In the genomic region with DNA sequence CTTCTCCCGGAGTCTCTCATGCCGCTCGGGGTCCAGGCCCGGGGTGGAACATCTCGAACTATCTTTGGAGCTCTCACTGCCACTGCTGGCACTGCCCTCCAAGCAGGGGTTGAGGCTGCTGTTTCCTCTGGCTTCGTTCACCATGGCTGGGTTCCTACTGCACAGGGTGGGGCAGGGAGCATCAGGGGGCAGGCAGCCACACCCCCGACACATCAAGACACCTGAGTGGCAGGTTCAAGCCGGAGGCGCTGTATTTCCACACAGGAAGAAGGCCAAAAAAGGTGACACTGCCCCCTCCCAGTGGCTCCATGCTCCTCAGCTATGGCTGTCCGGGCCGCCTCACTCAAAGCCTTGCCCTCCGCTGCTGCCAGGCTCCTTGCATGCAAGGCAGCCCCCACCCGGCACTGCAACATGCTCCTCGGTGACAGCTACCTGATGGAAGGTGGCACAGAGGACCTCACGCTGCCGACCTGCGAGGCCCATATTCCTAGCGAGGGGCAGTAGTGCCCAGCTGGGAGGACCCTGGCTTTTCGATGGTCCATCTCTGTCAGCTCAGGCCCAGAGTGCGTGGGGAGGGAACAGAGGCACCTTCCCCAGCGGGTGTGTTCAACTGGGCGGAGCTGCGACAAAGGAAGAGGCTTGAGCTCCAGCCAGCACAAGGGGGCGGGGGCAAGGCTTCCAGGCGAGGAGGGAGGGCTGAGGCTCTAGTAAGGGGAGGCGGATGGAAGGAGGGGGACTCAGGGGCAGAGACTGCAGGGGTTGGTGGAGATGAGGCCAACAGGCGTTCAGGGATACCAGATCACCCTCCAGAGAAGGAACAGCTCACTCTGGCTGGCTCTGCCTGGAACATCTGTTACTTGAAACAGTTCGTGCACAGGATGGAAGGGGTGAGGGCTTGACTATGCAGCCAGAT, we compare ENCODE assay signal across 8 cellular contexts. TPM values are rescaled to one million over a fixed set of nuclear protein-coding genes. Genes with fewer than 3 reads are reported as not detected.
A peak's percentile ranks its signal among the peaks of the same experiment; 100 is the strongest.
DNase-seq lines count a peak whose midpoint lies in the region; ATAC-seq and TF ChIP-seq lines count a peak whose summit lies in the region.

No MANE protein-coding gene starts in this region.

- H2BK12ac ChIP-seq in H9 (ENCODE audit: insufficient read length, low read depth, low read length): no peak overlapping the region

- no peak for TF ChIP-seq CTCF in CD4-positive, alpha-beta T cell (IDR thresholded peaks at IDR 0.05)
- TF ChIP-seq CTCF in H9 (conservative IDR thresholded peaks at IDR 0.05): peak; percentile 15; the same call in 1 of the 3 replicates
- TF ChIP-seq CTCF in esophagus muscularis mucosa (IDR thresholded peaks at IDR 0.05): no peak

- WGBS in H9 (ENCODE audit: extremely low coverage, insufficient read length, low lambda C conversion rate): no CpG with 5 or more reads among the region's 28 CpGs
- 10% methylated on average over 15 of the region's 28 CpGs for WGBS in esophagus muscularis mucosa

- H3K4me1 ChIP-seq in H9 (ENCODE audit: insufficient read depth, low read length): no peaks in the 10 kb centered on the region; the same call in 1 of the 2 replicates
- peaks cover 46 to 73% (median 63%) of the 10 kb centered on the region in 4 donors for H3K4me1 ChIP-seq in esophagus muscularis mucosa
- H3K4me1 ChIP-seq in muscle layer of colon (ENCODE audit: insufficient read depth, low read length): peaks cover 41% of the 10 kb centered on the region

- H2AFZ ChIP-seq in H9 (ENCODE audit: low read length): no peak overlapping the region

- peak; percentile 35 for ATAC-seq in CD4-positive, alpha-beta T cell (ENCODE audit: poor library complexity)
- peak; percentile 25 to 38 for ATAC-seq in activated T-cell treated with anti-CD3 and anti-CD28 coated beads, Interleukin-2, amount 50 U/mL, for 4 hours

- peak; percentile 38 to 76 (median 71) for DNase-seq in CD4-positive, alpha-beta T cell
- DNase-seq in H9: peak; percentile 98
- DNase-seq in NOMO-1 treated with DMSO at 0.1 percent for 48 hours (lab: John Stamatoyannopoulos, UW; ENCODE audit: unreplicated experiment): peak; percentile 88
- DNase-seq in activated T-cell treated with anti-CD3 and anti-CD28 coated beads, Interleukin-2, amount 50 U/mL, for 4 hours: peak; percentile 61
- DNase-seq in esophagus muscularis mucosa (ENCODE audit: extremely low spot score): peak; percentile 99
- peak; percentile 68 for DNase-seq in stimulated activated CD8-positive, alpha-beta memory T cell treated with anti-CD3 and anti-CD28 coated beads, Interleukin-4, amount 100 ng/mL, for 24 hours (ENCODE audit: low read depth)
- DNase-seq in NCI-H1105 (lab: John Stamatoyannopoulos, UW): no peak

- H3K4me1 Mint-ChIP-seq in CD4-positive, alpha-beta T cell (ENCODE audit: low read depth): peaks cover 58% of the 10 kb centered on the region
- peaks cover 36 to 48% of the 10 kb centered on the region in 2 experiments for H3K4me1 Mint-ChIP-seq in H9
- H3K4me1 Mint-ChIP-seq in activated T-cell treated with anti-CD3 and anti-CD28 coated beads, Interleukin-2, amount 50 U/mL, for 4 hours (ENCODE audit: low read depth): peaks cover 52% of the 10 kb centered on the region

- no peak overlapping the region for H2BK5ac ChIP-seq in H9 (ENCODE audit: insufficient read length, low read length)

- no peak overlapping the region for H3K56ac ChIP-seq in H9 (ENCODE audit: insufficient read length, low read depth, low read length)

- H4K8ac ChIP-seq in H9 (replicated peaks; ENCODE audit: insufficient read length, low read depth, low read length): no peak overlapping the region

- no peak overlapping the region for H3K23ac ChIP-seq in H9 (ENCODE audit: insufficient read length, low read depth, low read length)

- H3K27ac Mint-ChIP-seq in CD4-positive, alpha-beta T cell: peak overlapping the region; percentile 91
- peak overlapping the region; percentile 91 to 97 (median 94) for H3K27ac Mint-ChIP-seq in H9

- H3K4ac ChIP-seq in H9 (ENCODE audit: low read depth, low read length): no peak overlapping the region

- CTCF ChIA-PET in CD4-positive, alpha-beta T cell (lab: Charles Lee): interaction anchor here (0.8 to 1.2 kb wide), 3 partner anchors 83 to 153 kb away, joined by 3 to 4 read pairs (median 4); a partner anchor contains a TSS

- no peaks in the 10 kb centered on the region for H3K27me3 Mint-ChIP-seq in CD4-positive, alpha-beta T cell
- H3K27me3 Mint-ChIP-seq in H9 (ENCODE audit: low read depth): no peaks in the 10 kb centered on the region; the same call in 1 of the 2 replicates
- no peaks in the 10 kb centered on the region for H3K27me3 Mint-ChIP-seq in activated T-cell treated with anti-CD3 and anti-CD28 coated beads, Interleukin-2, amount 50 U/mL, for 4 hours (ENCODE audit: low read depth)

- H3K4me2 ChIP-seq in H9 (ENCODE audit: insufficient read depth, insufficient read length, low read length): peak overlapping the region; percentile 76

- no peak overlapping the region for H2BK15ac ChIP-seq in H9 (ENCODE audit: low read depth, low read length)

- H3K9ac ChIP-seq in H9 (ENCODE audit: extremely low read depth, insufficient read length, low read length): peak overlapping the region; percentile 6
- H3K9ac ChIP-seq in muscle layer of colon (ENCODE audit: low read length): peak overlapping the region; percentile 34

- peaks cover 41% of the 10 kb centered on the region for H3K36me3 Mint-ChIP-seq in CD4-positive, alpha-beta T cell (ENCODE audit: low read depth)
- peaks cover 18 to 42% (median 29%) of the 10 kb centered on the region in 3 experiments for H3K36me3 Mint-ChIP-seq in H9 (ENCODE audit: insufficient read depth in 1 of 3, low read depth in 3 of 3)
- peaks cover 19% of the 10 kb centered on the region for H3K36me3 Mint-ChIP-seq in activated T-cell treated with anti-CD3 and anti-CD28 coated beads, Interleukin-2, amount 50 U/mL, for 4 hours (ENCODE audit: insufficient read depth)

- no peak overlapping the region for H2BK120ac ChIP-seq in H9 (ENCODE audit: low read depth, low read length, poor library complexity, severe bottlenecking)

- peak overlapping the region; percentile 99 for H3K4me3 Mint-ChIP-seq in CD4-positive, alpha-beta T cell
- H3K4me3 Mint-ChIP-seq in H9: peak overlapping the region; percentile 98 to 99
- H3K4me3 Mint-ChIP-seq in activated T-cell treated with anti-CD3 and anti-CD28 coated beads, Interleukin-2, amount 50 U/mL, for 4 hours: peak overlapping the region; percentile 94

- H3K36me3 ChIP-seq in esophagus muscularis mucosa (peaks cover 8 to 42% (median 30%) of the 10 kb centered on the region in 4 donors), muscle layer of colon (ENCODE audit: insufficient read depth, low read length) (peaks cover 26% of the 10 kb centered on the region)

- H3K4me3 ChIP-seq in esophagus muscularis mucosa: peak overlapping the region; percentile 66 to 90 (median 74)
- peak overlapping the region; percentile 60 to 72 for H3K4me3 ChIP-seq in muscle layer of colon (ENCODE audit: low read depth in 1 of 2, low read length in 2 of 2)

- H3K27ac ChIP-seq in CD4-positive, alpha-beta T cell (ENCODE audit: low read depth, low read length): peak overlapping the region; percentile 38
- H3K27ac ChIP-seq in H9 (ENCODE audit: insufficient read length, low read depth, low read length) (no peak overlapping the region), esophagus muscularis mucosa (replicated peaks in 1 of 4) (peak overlapping the region; percentile 95 to 99 (median 98)), muscle layer of colon (ENCODE audit: low read depth, low read length) (peak overlapping the region; percentile 93)

- H2AK5ac ChIP-seq in H9 (ENCODE audit: insufficient read length, low read length): no peak overlapping the region

- peaks cover 7% of the 10 kb centered on the region; the same call in 1 of the 2 replicates for H3K79me2 ChIP-seq in H9 (ENCODE audit: insufficient read depth, low read length)

- no peaks in the 10 kb centered on the region for H3K9me3 ChIP-seq in CD4-positive, alpha-beta T cell (ENCODE audit: control insufficient read depth, low read length)
- H3K9me3 ChIP-seq in H9 (ENCODE audit: control insufficient read depth, low read depth, low read length): no peaks in the 10 kb centered on the region
- H3K9me3 ChIP-seq in esophagus muscularis mucosa: no peaks in the 10 kb centered on the region
- no peaks in the 10 kb centered on the region for H3K9me3 ChIP-seq in muscle layer of colon (ENCODE audit: low read length)

- no peak overlapping the region for H3K18ac ChIP-seq in H9 (ENCODE audit: insufficient read length, low read depth, low read length)

- no peak overlapping the region for H3T11ph ChIP-seq in H9 (ENCODE audit: low read length)

- H4K20me1 ChIP-seq in H9 (ENCODE audit: control insufficient read depth, insufficient read depth, insufficient read length): no peaks in the 10 kb centered on the region

- H4K91ac ChIP-seq in H9 (ENCODE audit: insufficient read length, low read depth, low read length): no peak overlapping the region

- POLR2A ChIA-PET in CD4-positive, alpha-beta T cell (lab: Charles Lee): interaction anchor here (0.8 to 2.6 kb wide), 10 partner anchors 9 to 139 kb away, joined by 3 to 20 read pairs (median 5); a partner anchor contains a TSS

- H2BK20ac ChIP-seq in H9 (ENCODE audit: low read depth, low read length, poor library complexity, severe bottlenecking): no peak overlapping the region

- no peak overlapping the region for H3K14ac ChIP-seq in H9 (ENCODE audit: insufficient read depth, low read length)

- no peaks in the 10 kb centered on the region for H3K9me3 Mint-ChIP-seq in CD4-positive, alpha-beta T cell
- H3K9me3 Mint-ChIP-seq in H9: no peaks in the 10 kb centered on the region
- no peaks in the 10 kb centered on the region for H3K9me3 Mint-ChIP-seq in activated T-cell treated with anti-CD3 and anti-CD28 coated beads, Interleukin-2, amount 50 U/mL, for 4 hours

- intact Hi-C loops in CD4-positive, alpha-beta T cell (cut with DNase I, micrococcal nuclease): loop anchor here in 1 of 2 experiments (2.0 to 5.0 kb wide), 2 partner anchors 66 to 122 kb away; a partner anchor contains a TSS
- intact Hi-C loops in esophagus muscularis mucosa (cut with DNase I): no loop called here

- TF ChIP-seq POLR2A in esophagus muscularis mucosa (IDR thresholded peaks at IDR 0.05; ENCODE audit: low read depth): peak; percentile 53

- H4K5ac ChIP-seq in H9 (ENCODE audit: insufficient read length, low read depth, low read length): no peak overlapping the region

- no peaks in the 10 kb centered on the region for H3K27me3 ChIP-seq in CD4-positive, alpha-beta T cell (ENCODE audit: control insufficient read depth, insufficient read depth, low read length)
- H3K27me3 ChIP-seq in H9 (ENCODE audit: insufficient read depth, low read length) (no peaks in the 10 kb centered on the region), esophagus muscularis mucosa (no peaks in the 10 kb centered on the region), muscle layer of colon (ENCODE audit: control insufficient read depth in 1 of 2, insufficient read depth in 2 of 2, low read length in 2 of 2) (no peaks in the 10 kb centered on the region)

- no peak for TF ChIP-seq EP300 in esophagus muscularis mucosa (IDR thresholded peaks at IDR 0.05)

- no peaks in the 10 kb centered on the region for H3K79me1 ChIP-seq in H9 (ENCODE audit: insufficient read depth, low read depth, low read length, poor library complexity, severe bottlenecking)

- peaks cover 13% of the 10 kb centered on the region for H3K23me2 ChIP-seq in H9 (ENCODE audit: insufficient read length, low read depth, low read length, poor library complexity, severe bottlenecking)

RNA-seq across cellular contexts. Expression of a gene that starts 2.5 kb away (rescaled TPM):
- 10 to 100 TPM; 30.8 to 31.3 TPM for total RNA-seq in CD4-positive, alpha-beta T cell
- total RNA-seq in H9 (2021): 18.2 and 18.4 TPM in 2 replicates
- 10 to 100 TPM; 13.1 to 17.0 (median 14.9) TPM for total RNA-seq in activated T-cell treated with anti-CD3 and anti-CD28 coated beads, Interleukin-2, amount 50 U/mL, for 4 hours
- total RNA-seq in esophagus muscularis mucosa: 10 to 100 TPM; 23.4 to 38.6 (median 26.8) TPM

RNA-seq across cellular contexts. Expression of a gene that starts 2.8 kb away (rescaled TPM):
- 10 to 100 TPM; 10.9 to 11.2 TPM for total RNA-seq in CD4-positive, alpha-beta T cell
- total RNA-seq in H9 (2021) (20.5 and 20.7 TPM in 2 replicates), esophagus muscularis mucosa (10 to 100 TPM; 12.5 to 19.7 (median 15.5) TPM)
- 10 to 100 TPM in 2 of 3 donors, 1 to 10 TPM in 1; 8.6 to 13.5 (median 10.7) TPM for total RNA-seq in activated T-cell treated with anti-CD3 and anti-CD28 coated beads, Interleukin-2, amount 50 U/mL, for 4 hours

RNA-seq across cellular contexts. Expression of a gene that starts 41.2 kb away (rescaled TPM):
- not detected for total RNA-seq in CD4-positive, alpha-beta T cell
- total RNA-seq in H9 (2021) (0.39 TPM in 1 of 2 replicates, not detected in the other), esophagus muscularis mucosa (1 to 10 TPM in 2 of 4 donors, not detected in 2; 2.3 to 4.3 TPM)
- total RNA-seq in activated T-cell treated with anti-CD3 and anti-CD28 coated beads, Interleukin-2, amount 50 U/mL, for 4 hours: not detected

RNA-seq across cellular contexts. Expression of a gene that starts 44.4 kb away (rescaled TPM):
- not detected for total RNA-seq in CD4-positive, alpha-beta T cell
- total RNA-seq in H9 (2021) (not detected in 2 replicates), esophagus muscularis mucosa (1 to 10 TPM in 1 of 4 donors, not detected in 3; 1.7 TPM)
- not detected for total RNA-seq in activated T-cell treated with anti-CD3 and anti-CD28 coated beads, Interleukin-2, amount 50 U/mL, for 4 hours

RNA-seq across cellular contexts. Expression of a gene that starts 55.5 kb away (rescaled TPM):
- total RNA-seq in CD4-positive, alpha-beta T cell: not detected
- total RNA-seq in H9 (2021) (0.35 TPM in 1 of 2 replicates, not detected in the other), esophagus muscularis mucosa (not detected)
- total RNA-seq in activated T-cell treated with anti-CD3 and anti-CD28 coated beads, Interleukin-2, amount 50 U/mL, for 4 hours: not detected
